Comparison of ENCODE assay signal across 20 cellular contexts in genomic region chr18:11661430-11661829, GRCh38. TPM values are rescaled to one million over a fixed set of nuclear protein-coding genes. Genes with fewer than 3 reads are reported as not detected.
DNase-seq lines count a peak whose midpoint lies in the region; ATAC-seq, FAIRE-seq and TF ChIP-seq lines count a peak whose summit lies in the region.
"Had no signal": no experiment of that assay in that cellular context is flagged by ENCODE, and none has a peak within 500 bp of the region (broad histone marks: within the 10 kb centered on the region; RNA-seq: fewer than 3 reads in every experiment).

No MANE protein-coding gene starts in this region.

- 14% methylated on average over 5 of the region's 5 CpGs for WGBS in A549 (ENCODE audit: missing lambda C conversion rate)
- WGBS in body of pancreas, 2 donors: 57% methylated on average over 5 of the region's 5 CpGs

- POLR2A ChIA-PET in A549 (lab: Yijun Ruan, JAX): no interaction called here

- no peak overlapping the region for H3K4me2 ChIP-seq in A549

- no peaks in the 10 kb centered on the region for H3K36me3 ChIP-seq in body of pancreas (replicated peaks in 1 of 2; ENCODE audit: insufficient read depth in 1 of 2, low read depth in 2 of 2)
- H3K36me3 ChIP-seq: MG63, SJSA1 had no signal

- no peaks in the 10 kb centered on the region for H3K9me3 ChIP-seq in A549
- no peaks in the 10 kb centered on the region for H3K9me3 ChIP-seq in body of pancreas
- H3K9me3 ChIP-seq: MG63, SJSA1 had no signal

- H3K4me1 ChIP-seq in A549 (no peaks in the 10 kb centered on the region), body of pancreas (no peaks in the 10 kb centered on the region)
- H3K4me1 ChIP-seq: SJSA1 had no signal

- TF ChIP-seq CTCF in A549 (IDR thresholded peaks at IDR 0.05) (no peak), cardiac fibroblast (IDR thresholded peaks at IDR 0.05; ENCODE audit: low read depth, low read length) (no peak), body of pancreas (IDR thresholded peaks at IDR 0.05) (no peak), coronary artery (IDR thresholded peaks at IDR 0.05) (no peak)

- intact Hi-C loops in body of pancreas (cut with DNase I): no loop called here

- no peak for FAIRE-seq in A549 (lab: Jason Lieb, UNC)
- FAIRE-seq: GM12891 had no signal

- ATAC-seq in A549 (no peak), body of pancreas (no peak), GM18511 (IDR thresholded peaks at IDR 0.05; ENCODE audit: unreplicated experiment) (no peak)
- ATAC-seq: Panc1 had no signal

- CTCF ChIA-PET in A549 (lab: Yijun Ruan, JAX): interaction anchor here (1.1 kb wide), 1 partner anchor 71 kb away, joined by 4 read pairs; no protein-coding TSS in a partner anchor

- DNase-seq in A549 (ENCODE audit: low read depth in 1 of 2, low spot score in 1 of 2) (no peak), MV-4-11 (lab: John Stamatoyannopoulos, UW) (peak; percentile 1), cardiac fibroblast (ENCODE audit: low read depth in 2 of 2) (peak; percentile 7 to 14), iris pigment epithelial cell (ENCODE audit: low read depth) (peak; percentile 9), body of pancreas (no peak), coronary artery (ENCODE audit: low spot score) (no peak)
- DNase-seq: ACHN; C1 segment of cervical spinal cord; CD8-positive, alpha-beta memory T cell; H7; HFFc6; MG63; NCI-H1105 treated with DMSO at 0.1 percent for 48 hours; NCI-H1694; NCI-H2081 treated with DMSO at 0.1 percent for 48 hours had no signal

- peaks cover 0 to 3% of the 10 kb centered on the region in 2 donors for H3K27me3 ChIP-seq in body of pancreas

- TF ChIP-seq POLR2A in A549 (IDR thresholded peaks at IDR 0.05; ENCODE audit: low read length): no peak
- TF ChIP-seq POLR2A in body of pancreas (IDR thresholded peaks at IDR 0.05): no peak

- no peak overlapping the region for H3K27ac ChIP-seq in A549
- H3K27ac ChIP-seq in body of pancreas: no peak overlapping the region
- H3K27ac ChIP-seq in coronary artery: no peak overlapping the region
- H3K27ac ChIP-seq: SJSA1 had no signal

- no peak for TF ChIP-seq EP300 in A549 (IDR thresholded peaks at IDR 0.05)

- TF ChIP-seq RAD21 in A549 (conservative IDR thresholded peaks at IDR 0.05 in 1 of 2, IDR thresholded peaks at IDR 0.05 in 1 of 2): no peak

- H3K4me3 ChIP-seq in A549: no peak overlapping the region
- no peak overlapping the region for H3K4me3 ChIP-seq in cardiac fibroblast (replicated peaks in 1 of 2; ENCODE audit: low read depth in 2 of 2, low read length in 2 of 2)
- no peak overlapping the region for H3K4me3 ChIP-seq in body of pancreas
- no peak overlapping the region for H3K4me3 ChIP-seq in coronary artery
- H3K4me3 ChIP-seq: MG63, SJSA1 had no signal

TF ChIP-seq in A549, 52 proteins besides CTCF, POLR2A, EP300 and RAD21:
- TF ChIP-seq NR3C1 (IDR thresholded peaks at IDR 0.05): no peak
- TF ChIP-seq MAZ (IDR thresholded peaks at IDR 0.05; ENCODE audit: borderline replicate concordance, low read depth, low read length): no peak
- peak; percentile 98 for TF ChIP-seq MAFK (IDR thresholded peaks at IDR 0.05; ENCODE audit: partially characterized antibody)

RNA-seq across cellular contexts. Expression of gene GNAL, which starts 27.6 kb away (rescaled TPM):
- polyA plus RNA-seq in A549 (2011; rRNA removed): 12.9 and 16.8 TPM in 2 replicates
- 3.8 and 4.7 TPM in 2 replicates for polyA plus RNA-seq in A549 (2012; cell fraction: cytosol; rRNA removed)
- polyA plus RNA-seq in A549 (2012; cell fraction: nucleus; rRNA removed): 2.6 and 3.2 TPM in 2 replicates
- 5.1 to 5.8 TPM (median 5.5 TPM) in 3 replicates for polyA plus RNA-seq in A549 (2017; fragmentation: RNase III; extraction: RNeasy Plus Mini Kit Qiagen cat#74134 plus additional on column Dnase treatment)
- polyA minus RNA-seq in A549 (2011; rRNA and poly(A)+ RNA removed): 12.4 and 15.3 TPM in 2 replicates
- total RNA-seq in body of pancreas: 10 to 100 TPM in 1 of 2 donors, 1 to 10 TPM in 1; 2.1 to 33.0 TPM
- polyA plus RNA-seq: CD8-positive, alpha-beta memory T cell had no signal

RNA-seq across cellular contexts. Expression of gene SLC35G4, which starts 52.0 kb away (rescaled TPM):
- polyA plus RNA-seq in A549 (2011; rRNA removed): not detected in 2 replicates
- not detected in 2 replicates for polyA plus RNA-seq in A549 (2012; cell fraction: cytosol; rRNA removed)
- polyA plus RNA-seq in A549 (2012; cell fraction: nucleus; rRNA removed): not detected in 2 replicates
- polyA plus RNA-seq in A549 (2017; fragmentation: RNase III; extraction: RNeasy Plus Mini Kit Qiagen cat#74134 plus additional on column Dnase treatment): not detected in 3 replicates
- not detected in 2 replicates for polyA minus RNA-seq in A549 (2011; rRNA and poly(A)+ RNA removed)
- total RNA-seq in body of pancreas: not detected
- total RNA-seq: CD8-positive, alpha-beta memory T cell; H7; HFFc6; NCI-H460; SJSA1 had no signal
- polyA plus RNA-seq: CD8-positive, alpha-beta memory T cell had no signal

Comparison
In these comparisons a context has a peak if more than half of its experiments do, and no peak if none do; other contexts are left out.
1. DNase-seq: peak in MV-4-11 (single experiment), cardiac fibroblast (2 of 2) and iris pigment epithelial cell (single experiment); none in A549 (0 of 2), body of pancreas (0 of 4) and coronary artery (single experiment).